19 cellular contexts compared by ENCODE assay signal in the genomic region with DNA sequence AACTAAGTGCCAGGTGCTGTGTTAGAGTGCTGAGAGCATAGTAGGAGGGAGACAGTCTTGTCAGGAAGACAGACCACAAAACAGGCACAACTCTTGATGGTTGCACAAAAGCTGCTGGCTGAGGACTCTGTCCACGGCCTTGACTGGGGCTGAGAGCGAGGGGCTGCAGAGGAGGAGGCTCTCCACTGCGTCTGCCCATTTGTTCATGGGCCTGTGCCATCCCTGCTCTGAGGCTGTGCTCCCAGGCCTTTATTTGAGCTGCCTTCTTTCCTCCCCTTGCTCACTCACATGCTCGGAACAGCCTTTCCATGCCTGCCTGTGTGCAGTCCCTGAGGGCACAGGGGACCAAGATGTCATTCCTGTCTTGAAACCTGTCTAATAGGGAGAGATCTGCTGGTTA.
"Had no signal": no experiment of that assay in that cellular context is flagged by ENCODE, and none has a peak within 500 bp of the region (broad histone marks: within the 10 kb centered on the region; RNA-seq: fewer than 3 reads in every experiment).

No MANE protein-coding gene starts in this region.

- H3K36me3 ChIP-seq: lower lobe of right lung, upper lobe of left lung had no signal

- H3K4me3 ChIP-seq: lower lobe of right lung, upper lobe of left lung had no signal

- H3K4me3 Mint-ChIP-seq: activated CD4-positive, alpha-beta T cell treated with anti-CD3 and anti-CD28 coated beads, Interleukin-2, amount 10 ng/mL, durations not matched to agents 24 days and 14 days; activated CD8-positive, alpha-beta T cell treated with anti-CD3 and anti-CD28 coated beads for 36 hours; activated naive CD8-positive, alpha-beta T cell treated with anti-CD3 and anti-CD28 coated beads, Interleukin-2, amount 10 ng/mL, durations not matched to agents 7 days and 5 days; activated T-helper 1 cell treated with anti-CD3 and anti-CD28 coated beads, Interleukin-12 subunit alpha, Interleukin-12 subunit beta, Interleukin-2, Interleukin-4 antibody, amounts not matched to agents 30 ng/mL and 10 ng/mL and 1 ng/mL, durations not matched to agents 14 hours and 24 hours and 36 hours; effector memory CD8-positive, alpha-beta T cell; nephron progenitor cell had no signal

- H3K27ac Mint-ChIP-seq: activated CD4-positive, alpha-beta T cell treated with anti-CD3 and anti-CD28 coated beads, Interleukin-2, amount 10 ng/mL, durations not matched to agents 24 days and 14 days; activated CD8-positive, alpha-beta T cell treated with anti-CD3 and anti-CD28 coated beads for 36 hours; activated naive CD8-positive, alpha-beta T cell treated with anti-CD3 and anti-CD28 coated beads, Interleukin-2, amount 10 ng/mL, durations not matched to agents 7 days and 5 days; activated T-helper 1 cell treated with anti-CD3 and anti-CD28 coated beads, Interleukin-12 subunit alpha, Interleukin-12 subunit beta, Interleukin-2, Interleukin-4 antibody, amounts not matched to agents 30 ng/mL and 10 ng/mL and 1 ng/mL, durations not matched to agents 14 hours and 24 hours and 36 hours; effector memory CD8-positive, alpha-beta T cell; nephron progenitor cell; T-cell had no signal

- ATAC-seq: activated CD8-positive, alpha-beta T cell treated with anti-CD3 and anti-CD28 coated beads for 36 hours; effector memory CD8-positive, alpha-beta T cell; left colon; lower lobe of right lung; SK-N-SH treated with all-trans-retinoic acid at 6 μM for 48 hours; stimulated activated naive CD8-positive, alpha-beta T cell treated with anti-CD3 and anti-CD28 coated beads, Interleukin-15, Interleukin-2, amounts not matched to agents 100 U/mL and 50 U/mL, for 24 hours; T-cell had no signal

- H3K27ac ChIP-seq: lower lobe of right lung, upper lobe of left lung had no signal

- H3K36me3 Mint-ChIP-seq: activated naive CD8-positive, alpha-beta T cell treated with anti-CD3 and anti-CD28 coated beads, Interleukin-2, amount 10 ng/mL, durations not matched to agents 7 days and 5 days; T-cell had no signal

- H3K9me3 Mint-ChIP-seq: activated CD4-positive, alpha-beta T cell treated with anti-CD3 and anti-CD28 coated beads, Interleukin-2, amount 10 ng/mL, durations not matched to agents 24 days and 14 days; activated CD8-positive, alpha-beta T cell treated with anti-CD3 and anti-CD28 coated beads for 36 hours; activated naive CD8-positive, alpha-beta T cell treated with anti-CD3 and anti-CD28 coated beads, Interleukin-2, amount 10 ng/mL, durations not matched to agents 7 days and 5 days; activated T-helper 1 cell treated with anti-CD3 and anti-CD28 coated beads, Interleukin-12 subunit alpha, Interleukin-12 subunit beta, Interleukin-2, Interleukin-4 antibody, amounts not matched to agents 30 ng/mL and 10 ng/mL and 1 ng/mL, durations not matched to agents 14 hours and 24 hours and 36 hours; effector memory CD8-positive, alpha-beta T cell; nephron progenitor cell; T-cell had no signal

- DNase-seq: activated CD4-positive, alpha-beta T cell treated with anti-CD3 and anti-CD28 coated beads, Interleukin-2, amount 10 ng/mL, durations not matched to agents 24 days and 14 days; activated CD8-positive, alpha-beta T cell treated with anti-CD3 and anti-CD28 coated beads for 36 hours; activated naive CD4-positive, alpha-beta T cell treated with Interleukin-2 at 50 U/mL for 16 hours; activated naive CD8-positive, alpha-beta T cell treated with anti-CD3 and anti-CD28 coated beads, Interleukin-2, amount 10 ng/mL, durations not matched to agents 7 days and 5 days; amygdala; dermis blood vessel endothelial cell; effector memory CD8-positive, alpha-beta T cell; foreskin fibroblast; hippocampal formation; nephron progenitor cell; nucleus accumbens; stimulated activated naive CD8-positive, alpha-beta T cell treated with anti-CD3 and anti-CD28 coated beads, Interleukin-15, Interleukin-2, amounts not matched to agents 100 U/mL and 50 U/mL, for 24 hours; T1000 had no signal

- H3K4me1 ChIP-seq: lower lobe of right lung had no signal

- H3K9me3 ChIP-seq: lower lobe of right lung, upper lobe of left lung had no signal

- H3K4me1 Mint-ChIP-seq: activated CD4-positive, alpha-beta T cell treated with anti-CD3 and anti-CD28 coated beads, Interleukin-2, amount 10 ng/mL, durations not matched to agents 24 days and 14 days; activated naive CD8-positive, alpha-beta T cell treated with anti-CD3 and anti-CD28 coated beads, Interleukin-2, amount 10 ng/mL, durations not matched to agents 7 days and 5 days; nephron progenitor cell had no signal
